Comparison of ENCODE assay signal across 1 cellular context in genomic region chr18:58078889-58079573, GRCh38.
TF ChIP-seq lines count a peak whose summit lies in the region.

No MANE protein-coding gene starts in this region.

TF ChIP-seq in K562, 482 proteins besides CTCF, POLR2A, EP300 and RAD21 (continued from another document and continues in another):
- TF ChIP-seq CEBPG (CRISPR knock-in tag; IDR thresholded peaks at IDR 0.05) (peak; percentile 85), CEBPG (tag; conservative IDR thresholded peaks at IDR 0.05 in 1 of 2, IDR thresholded peaks at IDR 0.05 in 1 of 2) (peak; percentile 84 to 86), HIVEP1 (CRISPR knock-in tag; IDR thresholded peaks at IDR 0.05) (no peak), FOXP1 (CRISPR knock-in tag; IDR thresholded peaks at IDR 0.05) (no peak), MTA2 (IDR thresholded peaks at IDR 0.05; ENCODE audit: low read depth) (peak; percentile 85), EZH2 (IDR thresholded peaks at IDR 0.05; ENCODE audit: borderline replicate concordance, low read depth, low read length) (no peak), KAT7 (CRISPR knock-in tag; IDR thresholded peaks at IDR 0.05; ENCODE audit: borderline replicate concordance) (no peak), CCNT2 (IDR thresholded peaks at IDR 0.05; ENCODE audit: borderline replicate concordance, extremely low read depth, insufficient read length, low read depth, low read length) (peak; percentile 49), ADNP (tag; IDR thresholded peaks at IDR 0.05) (no peak), BRCA1 (IDR thresholded peaks at IDR 0.05) (no peak), BRCA1 (CRISPR knock-in tag; IDR thresholded peaks at IDR 0.05) (no peak), ESRRA (IDR thresholded peaks at IDR 0.05; ENCODE audit: borderline replicate concordance, low read depth) (no peak), NR3C1 (CRISPR knock-in tag; IDR thresholded peaks at IDR 0.05) (no peak), KLF6 (CRISPR knock-in tag; IDR thresholded peaks at IDR 0.05; ENCODE audit: borderline replicate concordance) (no peak), RBM17 (IDR thresholded peaks at IDR 0.05; ENCODE audit: borderline replicate concordance, low read depth, low read length) (no peak), TAF15 (IDR thresholded peaks at IDR 0.05; ENCODE audit: low read depth, low read length) (no peak), YBX1 (IDR thresholded peaks at IDR 0.05) (no peak), HOXB6 (CRISPR knock-in tag; IDR thresholded peaks at IDR 0.05; ENCODE audit: borderline replicate concordance) (no peak), HMBOX1 (IDR thresholded peaks at IDR 0.05) (peak; percentile 42; the same call in 1 of the 2 replicates), GATA2 (CRISPR knock-in tag; IDR thresholded peaks at IDR 0.05) (peak; percentile 83), HNRNPK (IDR thresholded peaks at IDR 0.05; ENCODE audit: low read depth, low read length, poor library complexity, severe bottlenecking) (no peak), HOMEZ (CRISPR knock-in tag; IDR thresholded peaks at IDR 0.05) (no peak), SIRT6 (IDR thresholded peaks at IDR 0.05; ENCODE audit: low read depth, low read length) (no peak), CREM (IDR thresholded peaks at IDR 0.05; ENCODE audit: low read depth) (peak; percentile 55; the same call in 1 of the 2 replicates), HBP1 (CRISPR knock-in tag; IDR thresholded peaks at IDR 0.05) (no peak), SIN3A (IDR thresholded peaks at IDR 0.05; ENCODE audit: borderline replicate concordance in 2 of 2, control insufficient read depth in 1 of 2, low read depth in 2 of 2, low read length in 2 of 2) (no peak), E4F1 (CRISPR knock-in tag; IDR thresholded peaks at IDR 0.05; ENCODE audit: borderline replicate concordance) (no peak), ZBTB2 (IDR thresholded peaks at IDR 0.05) (peak; percentile 59; the same call in 1 of the 2 replicates), PATZ1 (CRISPR knock-in tag; IDR thresholded peaks at IDR 0.05; ENCODE audit: borderline replicate concordance) (no peak), ZMIZ1 (IDR thresholded peaks at IDR 0.05; ENCODE audit: low read depth in 2 of 2, low read length in 2 of 2) (peak in 1 of 2 experiments; percentile 80; a peak in 2 of 4 replicates), ETV6 (IDR thresholded peaks at IDR 0.05; ENCODE audit: borderline replicate concordance in 1 of 2, low read depth in 2 of 2, low read length in 1 of 2) (no peak), ETV6 (CRISPR knock-in tag; IDR thresholded peaks at IDR 0.05; ENCODE audit: borderline replicate concordance) (no peak), SMARCA5 (IDR thresholded peaks at IDR 0.05) (no peak), HES1 (IDR thresholded peaks at IDR 0.05; ENCODE audit: low read depth) (no peak), TAF1 (IDR thresholded peaks at IDR 0.05; ENCODE audit: control insufficient read depth, extremely low read depth, insufficient read depth, low read length, severe bottlenecking) (peak; percentile 24), ZNF507 (tag; conservative IDR thresholded peaks at IDR 0.05) (no peak), RBBP5 (IDR thresholded peaks at IDR 0.05; ENCODE audit: borderline replicate concordance, insufficient read depth, low read length, poor library complexity, severe bottlenecking) (no peak), CLOCK (CRISPR knock-in tag; IDR thresholded peaks at IDR 0.05; ENCODE audit: borderline replicate concordance) (no peak), PTRF (tag; IDR thresholded peaks at IDR 0.05) (no peak), XRCC3 (IDR thresholded peaks at IDR 0.05) (no peak), BRD4 (IDR thresholded peaks at IDR 0.05) (no peak), ZBTB17 (CRISPR knock-in tag; IDR thresholded peaks at IDR 0.05) (no peak), ARNT (IDR thresholded peaks at IDR 0.05) (peak in 1 of 2 experiments; percentile 77; a peak in 2 of 4 replicates), KLF13 (tag; IDR thresholded peaks at IDR 0.05; ENCODE audit: borderline replicate concordance, low read depth) (no peak), TCFL5 (CRISPR knock-in tag; conservative IDR thresholded peaks at IDR 0.05) (no peak)
